8 cellular contexts compared by ENCODE assay signal in genomic region chr15:92653836-92654524, GRCh38. TPM values are rescaled to one million over a fixed set of nuclear protein-coding genes. Genes with fewer than 3 reads are reported as not detected.
DNase-seq lines count a peak whose midpoint lies in the region; FAIRE-seq and TF ChIP-seq lines count a peak whose summit lies in the region.

No MANE protein-coding gene starts in this region.

- DNase-seq in DMS79 treated with DMSO at 0.1 percent for 48 hours (lab: John Stamatoyannopoulos, UW) (peak; percentile 15), NCI-H187 (lab: John Stamatoyannopoulos, UW) (peak; percentile 73 to 74), chondrocyte (ENCODE audit: low spot score) (no peak), nephron progenitor cell (peak; percentile 26), A172 (ENCODE audit: low spot score) (no peak), H54 (ENCODE audit: insufficient read length, low spot score) (no peak)
- DNase-seq in activated CD4-positive, CD25-positive, alpha-beta regulatory T cell treated with anti-CD3 and anti-CD28 coated beads, Interleukin-2, amount 50 U/mL, for 72 hours = no peak
- no peak for DNase-seq in stimulated activated CD4-positive, alpha-beta T cell treated with anti-CD3 and anti-CD28 coated beads, Interleukin-2, amount 100 ng/mL, for 48 hours

- H3K27ac Mint-ChIP-seq in chondrocyte (ENCODE audit: unreplicated experiment) (peak overlapping the region; percentile 73), nephron progenitor cell (no peak overlapping the region)

- H3K4me3 Mint-ChIP-seq in chondrocyte (ENCODE audit: unreplicated experiment) (peak overlapping the region; percentile 70), nephron progenitor cell (peak overlapping the region; percentile 85)

- TF ChIP-seq CTCF in chondrocyte (IDR thresholded peaks at IDR 0.05) (peak; percentile 24), nephron progenitor cell (IDR thresholded peaks at IDR 0.05) (no peak)

- H3K4me1 Mint-ChIP-seq in chondrocyte (ENCODE audit: low read depth) = peaks cover 50% of the 10 kb centered on the region
- H3K4me1 Mint-ChIP-seq in nephron progenitor cell = peaks cover 28% of the 10 kb centered on the region

- peaks cover 2% of the 10 kb centered on the region for H3K9me3 Mint-ChIP-seq in chondrocyte (ENCODE audit: low read depth)
- peaks cover 15% of the 10 kb centered on the region for H3K9me3 Mint-ChIP-seq in nephron progenitor cell

- no peak for TF ChIP-seq POLR2A in H54 (IDR thresholded peaks at IDR 0.05; ENCODE audit: low read depth, low read length)

- peaks cover 4% of the 10 kb centered on the region for H3K27me3 Mint-ChIP-seq in chondrocyte (ENCODE audit: low read depth)
- H3K27me3 Mint-ChIP-seq in nephron progenitor cell (ENCODE audit: low read depth, poor library complexity) = peaks cover 20% of the 10 kb centered on the region

- FAIRE-seq in H54 (lab: Jason Lieb, UNC) = no peak

- H3K36me3 Mint-ChIP-seq in chondrocyte (ENCODE audit: low read depth) = peaks cover 1% of the 10 kb centered on the region
- H3K36me3 Mint-ChIP-seq in nephron progenitor cell (ENCODE audit: low read depth) = peaks cover 17% of the 10 kb centered on the region

RNA-seq across cellular contexts. Expression of gene FAM174B, which starts 1.6 kb away (rescaled TPM):
- 11.0 to 24.0 TPM (median 21.9 TPM) in 3 replicates for total RNA-seq in chondrocyte
- total RNA-seq in A172 (2014; rRNA removed; shearing (Covaris generic)) = 0.81 and 3.8 TPM in 2 replicates

Comparison
In these comparisons a context has a peak if more than half of its experiments do, and no peak if none do; other contexts are left out.
1. DNase-seq: peak in DMS79 treated with DMSO at 0.1 percent for 48 hours (single experiment), NCI-H187 (2 of 2) and nephron progenitor cell (single experiment); none in chondrocyte (single experiment), A172 (single experiment), activated CD4-positive, CD25-positive, alpha-beta regulatory T cell treated with anti-CD3 and anti-CD28 coated beads, Interleukin-2, amount 50 U/mL, for 72 hours (single experiment), H54 (single experiment) and stimulated activated CD4-positive, alpha-beta T cell treated with anti-CD3 and anti-CD28 coated beads, Interleukin-2, amount 100 ng/mL, for 48 hours (0 of 2).